ENCODE assay signal across 1 cellular context in the genomic region with DNA sequence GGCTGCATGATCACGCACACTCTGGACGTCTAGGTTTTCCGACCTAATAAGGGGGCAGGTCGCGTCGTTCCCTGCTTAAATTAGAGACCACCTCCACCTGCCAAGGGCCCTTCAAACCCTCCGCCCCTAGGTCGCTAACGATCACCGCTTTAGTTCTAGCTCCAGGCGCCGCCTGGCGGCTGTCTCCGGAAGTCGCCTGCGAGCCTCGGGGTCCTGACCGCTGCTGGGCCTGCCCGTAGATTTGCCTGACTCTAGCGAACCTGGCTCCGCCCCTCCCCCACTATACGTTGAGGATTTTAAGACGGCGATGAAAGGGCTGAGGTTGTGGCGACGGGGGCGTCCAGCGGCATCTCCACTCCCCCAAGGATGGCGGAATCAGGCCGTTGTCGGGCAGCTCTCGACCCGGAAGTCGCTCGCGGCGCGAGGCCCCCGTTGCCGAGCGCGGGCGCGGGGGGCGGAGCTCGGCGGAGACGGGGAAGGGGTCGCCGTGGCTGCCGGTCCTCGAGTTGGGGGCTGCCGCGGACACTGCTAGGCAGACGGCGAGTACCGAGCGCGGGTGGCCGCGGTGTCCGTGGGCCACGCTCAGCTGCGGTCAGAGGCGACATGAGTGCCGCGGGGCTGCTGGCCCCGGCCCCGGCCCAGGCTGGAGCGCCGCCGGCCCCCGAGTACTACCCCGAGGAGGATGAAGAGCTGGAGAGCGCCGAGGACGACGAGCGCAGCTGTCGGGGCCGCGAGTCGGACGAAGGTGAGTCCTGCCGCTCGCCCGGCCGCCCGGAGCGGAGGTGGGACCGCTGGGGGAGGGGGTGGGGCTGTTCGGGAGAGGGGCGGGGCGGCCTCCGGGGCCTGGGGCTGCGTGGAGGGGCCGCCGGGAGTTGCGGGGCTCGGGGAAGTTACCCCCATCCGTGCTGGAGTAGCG.
A peak's percentile ranks its signal among the peaks of the same experiment; 100 is the strongest.
TF ChIP-seq lines count a peak whose summit lies in the region.

TSS of gene SUDS3 (plus strand) at position 467 of the 916 bp plus-strand sequence. CDS start at position 604, 137 bp downstream.

TF ChIP-seq in HEK293, 187 proteins besides CTCF, POLR2A, EP300 and RAD21 (continued from another document and continues in another):
- TF ChIP-seq, protein P1, sequence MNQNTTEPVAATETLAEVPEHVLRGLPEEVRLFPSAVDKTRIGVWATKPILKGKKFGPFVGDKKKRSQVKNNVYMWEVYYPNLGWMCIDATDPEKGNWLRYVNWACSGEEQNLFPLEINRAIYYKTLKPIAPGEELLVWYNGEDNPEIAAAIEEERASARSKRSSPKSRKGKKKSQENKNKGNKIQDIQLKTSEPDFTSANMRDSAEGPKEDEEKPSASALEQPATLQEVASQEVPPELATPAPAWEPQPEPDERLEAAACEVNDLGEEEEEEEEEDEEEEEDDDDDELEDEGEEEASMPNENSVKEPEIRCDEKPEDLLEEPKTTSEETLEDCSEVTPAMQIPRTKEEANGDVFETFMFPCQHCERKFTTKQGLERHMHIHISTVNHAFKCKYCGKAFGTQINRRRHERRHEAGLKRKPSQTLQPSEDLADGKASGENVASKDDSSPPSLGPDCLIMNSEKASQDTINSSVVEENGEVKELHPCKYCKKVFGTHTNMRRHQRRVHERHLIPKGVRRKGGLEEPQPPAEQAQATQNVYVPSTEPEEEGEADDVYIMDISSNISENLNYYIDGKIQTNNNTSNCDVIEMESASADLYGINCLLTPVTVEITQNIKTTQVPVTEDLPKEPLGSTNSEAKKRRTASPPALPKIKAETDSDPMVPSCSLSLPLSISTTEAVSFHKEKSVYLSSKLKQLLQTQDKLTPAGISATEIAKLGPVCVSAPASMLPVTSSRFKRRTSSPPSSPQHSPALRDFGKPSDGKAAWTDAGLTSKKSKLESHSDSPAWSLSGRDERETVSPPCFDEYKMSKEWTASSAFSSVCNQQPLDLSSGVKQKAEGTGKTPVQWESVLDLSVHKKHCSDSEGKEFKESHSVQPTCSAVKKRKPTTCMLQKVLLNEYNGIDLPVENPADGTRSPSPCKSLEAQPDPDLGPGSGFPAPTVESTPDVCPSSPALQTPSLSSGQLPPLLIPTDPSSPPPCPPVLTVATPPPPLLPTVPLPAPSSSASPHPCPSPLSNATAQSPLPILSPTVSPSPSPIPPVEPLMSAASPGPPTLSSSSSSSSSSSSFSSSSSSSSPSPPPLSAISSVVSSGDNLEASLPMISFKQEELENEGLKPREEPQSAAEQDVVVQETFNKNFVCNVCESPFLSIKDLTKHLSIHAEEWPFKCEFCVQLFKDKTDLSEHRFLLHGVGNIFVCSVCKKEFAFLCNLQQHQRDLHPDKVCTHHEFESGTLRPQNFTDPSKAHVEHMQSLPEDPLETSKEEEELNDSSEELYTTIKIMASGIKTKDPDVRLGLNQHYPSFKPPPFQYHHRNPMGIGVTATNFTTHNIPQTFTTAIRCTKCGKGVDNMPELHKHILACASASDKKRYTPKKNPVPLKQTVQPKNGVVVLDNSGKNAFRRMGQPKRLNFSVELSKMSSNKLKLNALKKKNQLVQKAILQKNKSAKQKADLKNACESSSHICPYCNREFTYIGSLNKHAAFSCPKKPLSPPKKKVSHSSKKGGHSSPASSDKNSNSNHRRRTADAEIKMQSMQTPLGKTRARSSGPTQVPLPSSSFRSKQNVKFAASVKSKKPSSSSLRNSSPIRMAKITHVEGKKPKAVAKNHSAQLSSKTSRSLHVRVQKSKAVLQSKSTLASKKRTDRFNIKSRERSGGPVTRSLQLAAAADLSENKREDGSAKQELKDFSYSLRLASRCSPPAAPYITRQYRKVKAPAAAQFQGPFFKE (tag by site-specific recombination; IDR thresholded peaks at IDR 0.05; ENCODE audit: borderline replicate concordance), result peak; percentile 79; the same call in 1 of the 2 replicates
- no peak for TF ChIP-seq ZNF138 (tag by site-specific recombination; IDR thresholded peaks at IDR 0.05; ENCODE audit: borderline replicate concordance)
- peak; percentile 94; the same call in 1 of the 2 replicates for TF ChIP-seq ZFP69B (tag by site-specific recombination; IDR thresholded peaks at IDR 0.05)
- peak; percentile 87 for TF ChIP-seq KLF16 (tag by site-specific recombination; IDR thresholded peaks at IDR 0.05)
- TF ChIP-seq HIC1 (tag by site-specific recombination; IDR thresholded peaks at IDR 0.05), result no peak
- no peak for TF ChIP-seq ZNF202 (tag by site-specific recombination; IDR thresholded peaks at IDR 0.05; ENCODE audit: borderline replicate concordance)
- no peak for TF ChIP-seq ZIC2 (tag by site-specific recombination; IDR thresholded peaks at IDR 0.05)
- TF ChIP-seq SP2 (tag by site-specific recombination; IDR thresholded peaks at IDR 0.05), result peak; percentile 69
- TF ChIP-seq PATZ1 (tag by site-specific recombination; IDR thresholded peaks at IDR 0.05), result peak; percentile 86
- TF ChIP-seq ZNF175 (tag by site-specific recombination; IDR thresholded peaks at IDR 0.05), result no peak
- TF ChIP-seq EGR2 (tag by site-specific recombination; IDR thresholded peaks at IDR 0.05; ENCODE audit: low read depth), result peak; percentile 24; the same call in 1 of the 2 replicates
- peak; percentile 65; the same call in 1 of the 2 replicates for TF ChIP-seq ZNF558 (tag by site-specific recombination; IDR thresholded peaks at IDR 0.05)
- peak; percentile 45; the same call in 1 of the 2 replicates for TF ChIP-seq ZNF785 (tag by site-specific recombination; IDR thresholded peaks at IDR 0.05)
- TF ChIP-seq ZSCAN5A (tag by site-specific recombination; IDR thresholded peaks at IDR 0.05), result peak; percentile 13; the same call in 1 of the 2 replicates
- TF ChIP-seq ZNF561 (tag by site-specific recombination; IDR thresholded peaks at IDR 0.05; ENCODE audit: borderline replicate concordance), result 0 out of 2 replicates have a peak, but pooled peaks have one; percentile 57
- TF ChIP-seq, protein P2, sequence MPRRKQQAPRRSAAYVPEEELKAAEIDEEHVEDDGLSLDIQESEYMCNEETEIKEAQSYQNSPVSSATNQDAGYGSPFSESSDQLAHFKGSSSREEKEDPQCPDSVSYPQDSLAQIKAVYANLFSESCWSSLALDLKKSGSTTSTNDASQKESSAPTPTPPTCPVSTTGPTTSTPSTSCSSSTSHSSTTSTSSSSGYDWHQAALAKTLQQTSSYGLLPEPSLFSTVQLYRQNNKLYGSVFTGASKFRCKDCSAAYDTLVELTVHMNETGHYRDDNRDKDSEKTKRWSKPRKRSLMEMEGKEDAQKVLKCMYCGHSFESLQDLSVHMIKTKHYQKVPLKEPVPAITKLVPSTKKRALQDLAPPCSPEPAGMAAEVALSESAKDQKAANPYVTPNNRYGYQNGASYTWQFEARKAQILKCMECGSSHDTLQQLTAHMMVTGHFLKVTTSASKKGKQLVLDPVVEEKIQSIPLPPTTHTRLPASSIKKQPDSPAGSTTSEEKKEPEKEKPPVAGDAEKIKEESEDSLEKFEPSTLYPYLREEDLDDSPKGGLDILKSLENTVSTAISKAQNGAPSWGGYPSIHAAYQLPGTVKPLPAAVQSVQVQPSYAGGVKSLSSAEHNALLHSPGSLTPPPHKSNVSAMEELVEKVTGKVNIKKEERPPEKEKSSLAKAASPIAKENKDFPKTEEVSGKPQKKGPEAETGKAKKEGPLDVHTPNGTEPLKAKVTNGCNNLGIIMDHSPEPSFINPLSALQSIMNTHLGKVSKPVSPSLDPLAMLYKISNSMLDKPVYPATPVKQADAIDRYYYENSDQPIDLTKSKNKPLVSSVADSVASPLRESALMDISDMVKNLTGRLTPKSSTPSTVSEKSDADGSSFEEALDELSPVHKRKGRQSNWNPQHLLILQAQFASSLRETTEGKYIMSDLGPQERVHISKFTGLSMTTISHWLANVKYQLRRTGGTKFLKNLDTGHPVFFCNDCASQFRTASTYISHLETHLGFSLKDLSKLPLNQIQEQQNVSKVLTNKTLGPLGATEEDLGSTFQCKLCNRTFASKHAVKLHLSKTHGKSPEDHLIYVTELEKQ (tag by site-specific recombination; IDR thresholded peaks at IDR 0.05; ENCODE audit: borderline replicate concordance), result peak; percentile 91
- TF ChIP-seq ZNF76 (tag by site-specific recombination; IDR thresholded peaks at IDR 0.05; ENCODE audit: borderline replicate concordance, low read depth), result peak; percentile 82
- no peak for TF ChIP-seq ZNF114 (tag by site-specific recombination; IDR thresholded peaks at IDR 0.05)
- TF ChIP-seq MYNN (tag by site-specific recombination; IDR thresholded peaks at IDR 0.05; ENCODE audit: borderline replicate concordance), result no peak
- TF ChIP-seq ZFHX2 (tag by site-specific recombination; conservative IDR thresholded peaks at IDR 0.05), result peak; percentile 63; the same call in 1 of the 2 replicates
- peak; percentile 100 for TF ChIP-seq ZNF335 (tag by site-specific recombination; conservative IDR thresholded peaks at IDR 0.05)
- no peak for TF ChIP-seq ZNF211 (tag by site-specific recombination; IDR thresholded peaks at IDR 0.05; ENCODE audit: low read depth)
- TF ChIP-seq, protein P3, sequence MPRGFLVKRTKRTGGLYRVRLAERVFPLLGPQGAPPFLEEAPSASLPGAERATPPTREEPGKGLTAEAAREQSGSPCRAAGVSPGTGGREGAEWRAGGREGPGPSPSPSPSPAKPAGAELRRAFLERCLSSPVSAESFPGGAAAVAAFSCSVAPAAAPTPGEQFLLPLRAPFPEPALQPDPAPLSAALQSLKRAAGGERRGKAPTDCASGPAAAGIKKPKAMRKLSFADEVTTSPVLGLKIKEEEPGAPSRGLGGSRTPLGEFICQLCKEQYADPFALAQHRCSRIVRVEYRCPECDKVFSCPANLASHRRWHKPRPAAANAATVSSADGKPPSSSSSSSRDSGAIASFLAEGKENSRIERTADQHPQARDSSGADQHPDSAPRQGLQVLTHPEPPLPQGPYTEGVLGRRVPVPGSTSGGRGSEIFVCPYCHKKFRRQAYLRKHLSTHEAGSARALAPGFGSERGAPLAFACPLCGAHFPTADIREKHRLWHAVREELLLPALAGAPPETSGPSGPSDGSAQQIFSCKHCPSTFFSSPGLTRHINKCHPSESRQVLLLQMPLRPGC (tag by site-specific recombination; IDR thresholded peaks at IDR 0.05), result peak; percentile 72
- no peak for TF ChIP-seq ZNF768 (tag by site-specific recombination; IDR thresholded peaks at IDR 0.05)
- TF ChIP-seq ZNF37A (tag by site-specific recombination; IDR thresholded peaks at IDR 0.05), result no peak; the same call in 1 of the 2 replicates
- peak; percentile 78 for TF ChIP-seq ZNF394 (tag by site-specific recombination; IDR thresholded peaks at IDR 0.05; ENCODE audit: borderline replicate concordance)
- TF ChIP-seq ZNF548 (tag by site-specific recombination; IDR thresholded peaks at IDR 0.05), result no peak
- TF ChIP-seq ZNF830 (tag by site-specific recombination; IDR thresholded peaks at IDR 0.05; ENCODE audit: low read depth), result no peak
- no peak for TF ChIP-seq ZNF23 (tag by site-specific recombination; IDR thresholded peaks at IDR 0.05; ENCODE audit: borderline replicate concordance)
- no peak for TF ChIP-seq ZNF280C (tag by site-specific recombination; IDR thresholded peaks at IDR 0.05)
- no peak for TF ChIP-seq ZNF302 (tag by site-specific recombination; IDR thresholded peaks at IDR 0.05; ENCODE audit: low read depth)
- TF ChIP-seq ZNF2 (tag by site-specific recombination; IDR thresholded peaks at IDR 0.05), result peak; percentile 57; the same call in 1 of the 2 replicates
